20 cellular contexts compared by ENCODE assay signal in genomic region chr4:122665148-122665547, GRCh38. TPM values are rescaled to one million over a fixed set of nuclear protein-coding genes. Genes with fewer than 3 reads are reported as not detected.
DNase-seq lines count a peak whose midpoint lies in the region; ATAC-seq and TF ChIP-seq lines count a peak whose summit lies in the region.
"Had no signal": no experiment of that assay in that cellular context is flagged by ENCODE, and none has a peak within 500 bp of the region (broad histone marks: within the 10 kb centered on the region; RNA-seq: fewer than 3 reads in every experiment).

No MANE protein-coding gene starts in this region.

- H3K27me3 ChIP-seq in HAP-1 (ENCODE audit: low read depth) (no peaks in the 10 kb centered on the region), upper lobe of left lung (no peaks in the 10 kb centered on the region)
- H3K27me3 ChIP-seq: MG63 had no signal

- H3K4me3 Mint-ChIP-seq in activated naive CD8-positive, alpha-beta T cell treated with anti-CD3 and anti-CD28 coated beads, Interleukin-2, amount 50 U/mL, for 24 hours, result no peak overlapping the region
- H3K4me3 Mint-ChIP-seq in mesothelial cell of epicardium, result no peak overlapping the region
- H3K4me3 Mint-ChIP-seq: nephron had no signal

- WGBS in upper lobe of left lung, 2 donors, result 64 to 65% methylated on average over 4 of the region's 4 CpGs

- H3K36me3 ChIP-seq in HAP-1 (replicated peaks) (no peaks in the 10 kb centered on the region), upper lobe of left lung (no peaks in the 10 kb centered on the region)
- H3K36me3 ChIP-seq: MG63 had no signal

- no peak for TF ChIP-seq POLR2A in upper lobe of left lung (IDR thresholded peaks at IDR 0.05)

- TF ChIP-seq EP300 in upper lobe of left lung (IDR thresholded peaks at IDR 0.05), result no peak

- TF ChIP-seq CTCF in mesothelial cell of epicardium (IDR thresholded peaks at IDR 0.05; ENCODE audit: unreplicated experiment), result no peak
- TF ChIP-seq CTCF in upper lobe of left lung (IDR thresholded peaks at IDR 0.05), result no peak

- peaks cover 70% of the 10 kb centered on the region for H3K4me1 Mint-ChIP-seq in activated naive CD8-positive, alpha-beta T cell treated with anti-CD3 and anti-CD28 coated beads, Interleukin-2, amount 50 U/mL, for 24 hours
- peaks cover 54% of the 10 kb centered on the region for H3K4me1 Mint-ChIP-seq in mesothelial cell of epicardium

- ATAC-seq in activated naive CD8-positive, alpha-beta T cell treated with anti-CD3 and anti-CD28 coated beads, Interleukin-2, amount 50 U/mL, for 24 hours, result no peak
- no peak for ATAC-seq in GM21381 (IDR thresholded peaks at IDR 0.05; ENCODE audit: unreplicated experiment)
- no peak for ATAC-seq in upper lobe of left lung (ENCODE audit: low FRiP score in 2 of 2)
- ATAC-seq: HCT116 had no signal

- no peak overlapping the region for H3K4me3 ChIP-seq in HAP-1
- H3K4me3 ChIP-seq in upper lobe of left lung, result no peak overlapping the region
- H3K4me3 ChIP-seq: MG63, skin epidermis had no signal

- no peaks in the 10 kb centered on the region for H3K36me3 Mint-ChIP-seq in activated naive CD8-positive, alpha-beta T cell treated with anti-CD3 and anti-CD28 coated beads, Interleukin-2, amount 50 U/mL, for 24 hours (ENCODE audit: low read depth)
- no peaks in the 10 kb centered on the region for H3K36me3 Mint-ChIP-seq in mesothelial cell of epicardium

- no peak overlapping the region for H3K27ac ChIP-seq in upper lobe of left lung
- H3K27ac ChIP-seq: 22Rv1 had no signal

- H3K27me3 Mint-ChIP-seq in activated naive CD8-positive, alpha-beta T cell treated with anti-CD3 and anti-CD28 coated beads, Interleukin-2, amount 50 U/mL, for 24 hours, result no peaks in the 10 kb centered on the region
- no peaks in the 10 kb centered on the region for H3K27me3 Mint-ChIP-seq in mesothelial cell of epicardium (ENCODE audit: low read depth)

- DNase-seq in DMS53 (lab: John Stamatoyannopoulos, UW) (peak; percentile 13), DMS53 treated with DMSO at 0.1 percent for 48 hours (lab: John Stamatoyannopoulos, UW; ENCODE audit: unreplicated experiment) (no peak), GM04504 (ENCODE audit: low read depth) (peak; percentile 72), mesothelial cell of epicardium (ENCODE audit: low spot score in 2 of 2, unreplicated experiment in 2 of 2) (no peak), HAP-1 (ENCODE audit: low spot score in 2 of 2) (no peak), upper lobe of left lung (no peak)
- no peak for DNase-seq in activated naive CD8-positive, alpha-beta T cell treated with anti-CD3 and anti-CD28 coated beads, Interleukin-2, amount 50 U/mL, for 24 hours
- DNase-seq: activated CD4-positive, CD25-positive, alpha-beta regulatory T cell; central memory CD4-positive, alpha-beta T cell; MG63; NCI-H2171; OCI-M1; substantia nigra had no signal

- no peaks in the 10 kb centered on the region for H3K9me3 ChIP-seq in HAP-1
- H3K9me3 ChIP-seq in upper lobe of left lung, result no peaks in the 10 kb centered on the region
- H3K9me3 ChIP-seq: MG63 had no signal

- peak overlapping the region; percentile 85 for H3K27ac Mint-ChIP-seq in activated naive CD8-positive, alpha-beta T cell treated with anti-CD3 and anti-CD28 coated beads, Interleukin-2, amount 50 U/mL, for 24 hours
- peak overlapping the region; percentile 44 for H3K27ac Mint-ChIP-seq in mesothelial cell of epicardium
- H3K27ac Mint-ChIP-seq: nephron had no signal

- H3K4me1 ChIP-seq in HAP-1 (peaks cover 3% of the 10 kb centered on the region; the same call in 1 of the 2 replicates), upper lobe of left lung (peaks cover 0 to 5% (median 2%) of the 10 kb centered on the region in 4 donors)

- in situ Hi-C loops in HAP-1 (cut with MboI; ENCODE audit: low sequenced_read_pairs), result no loop called here

- no peaks in the 10 kb centered on the region for H3K9me3 Mint-ChIP-seq in activated naive CD8-positive, alpha-beta T cell treated with anti-CD3 and anti-CD28 coated beads, Interleukin-2, amount 50 U/mL, for 24 hours
- H3K9me3 Mint-ChIP-seq in mesothelial cell of epicardium, result no peaks in the 10 kb centered on the region
- H3K9me3 Mint-ChIP-seq: nephron had no signal

RNA-seq across cellular contexts. Expression of gene IL21, which starts 44.3 kb away (rescaled TPM):
- total RNA-seq in mesothelial cell of epicardium (not detected in 3 replicates), upper lobe of left lung (not detected)
- total RNA-seq: endothelial cell of umbilical vein, liver had no signal

Comparison
In these comparisons a context has a peak if more than half of its experiments do, and no peak if none do; other contexts are left out.
1. DNase-seq: peak in DMS53 (single experiment) and GM04504 (single experiment); none in DMS53 treated with DMSO at 0.1 percent for 48 hours (single experiment), activated naive CD8-positive, alpha-beta T cell treated with anti-CD3 and anti-CD28 coated beads, Interleukin-2, amount 50 U/mL, for 24 hours (single experiment), mesothelial cell of epicardium (0 of 2), HAP-1 (0 of 2) and upper lobe of left lung (0 of 2).